Comparison of ENCODE assay signal across 22 cellular contexts in the genomic region with DNA sequence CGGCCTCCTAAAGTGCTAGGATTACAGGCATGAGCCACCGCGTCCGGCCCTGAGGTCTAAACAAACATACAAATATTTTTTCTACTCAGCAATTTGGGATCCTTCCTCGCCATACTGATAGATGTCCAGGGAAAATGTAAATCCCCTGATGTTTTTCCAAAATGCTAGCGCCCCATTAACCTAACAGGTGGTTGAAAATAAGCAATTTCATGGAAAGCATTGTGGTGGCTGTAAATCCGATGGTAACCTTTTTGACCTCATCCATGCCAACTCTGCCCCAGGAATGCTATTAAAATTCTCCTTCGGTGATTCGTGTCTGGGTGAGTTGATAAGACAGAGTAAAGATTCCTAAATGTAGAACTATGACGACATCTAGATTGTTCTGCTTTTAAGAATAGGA. TPM values are rescaled to one million over a fixed set of nuclear protein-coding genes. Genes with fewer than 3 reads are reported as not detected.
DNase-seq lines count a peak whose midpoint lies in the region; ATAC-seq, FAIRE-seq and TF ChIP-seq lines count a peak whose summit lies in the region.
"Had no signal": no experiment of that assay in that cellular context is flagged by ENCODE, and none has a peak within 500 bp of the region (broad histone marks: within the 10 kb centered on the region; RNA-seq: fewer than 3 reads in every experiment).

No MANE protein-coding gene starts in this region.

- H3K9ac ChIP-seq in endodermal cell (ENCODE audit: extremely low read depth, low read length, poor library complexity, severe bottlenecking) = no peak overlapping the region

- peaks cover 33% of the 10 kb centered on the region for H3K36me3 ChIP-seq in endodermal cell (ENCODE audit: control insufficient read depth, insufficient read depth, low read length)
- no peaks in the 10 kb centered on the region for H3K36me3 ChIP-seq in pancreas
- peaks cover 4% of the 10 kb centered on the region for H3K36me3 ChIP-seq in osteoblast (ENCODE audit: insufficient read depth, low read length)

- no peaks in the 10 kb centered on the region for H3K79me2 ChIP-seq in osteoblast (ENCODE audit: insufficient read depth, low read length)

- H3K27me3 Mint-ChIP-seq in endodermal cell (ENCODE audit: insufficient read depth) = no peaks in the 10 kb centered on the region
- H3K27me3 Mint-ChIP-seq: activated CD4-positive, alpha-beta T cell treated with anti-CD3 and anti-CD28 coated beads for 36 hours; effector memory CD8-positive, alpha-beta T cell; stimulated activated naive B cell treated with anti-CD40 and anti-IgM and Interleukin-4, amounts not matched to agents 10 μg/mL and 1 μg/mL and 100 μg/mL, for 72 hours had no signal

- H3K27ac ChIP-seq in endodermal cell (ENCODE audit: low read depth, low read length) (peak overlapping the region; percentile 32), pancreas (no peak overlapping the region), osteoblast (ENCODE audit: low read depth, low read length) (no peak overlapping the region)
- H3K27ac ChIP-seq: adrenal gland, SK-N-MC, tibial nerve had no signal

- H3K4me1 Mint-ChIP-seq in endodermal cell = no peaks in the 10 kb centered on the region
- H3K4me1 Mint-ChIP-seq: activated CD4-positive, alpha-beta T cell treated with anti-CD3 and anti-CD28 coated beads for 36 hours; neural crest cell; stimulated activated naive B cell treated with anti-CD40 and anti-IgM and Interleukin-4, amounts not matched to agents 10 μg/mL and 1 μg/mL and 100 μg/mL, for 72 hours had no signal

- no peak overlapping the region for H3K27ac Mint-ChIP-seq in endodermal cell
- H3K27ac Mint-ChIP-seq: activated CD4-positive, alpha-beta T cell treated with anti-CD3 and anti-CD28 coated beads for 36 hours; effector memory CD8-positive, alpha-beta T cell; stimulated activated naive B cell treated with anti-CD40 and anti-IgM and Interleukin-4, amounts not matched to agents 10 μg/mL and 1 μg/mL and 100 μg/mL, for 72 hours had no signal

- H3K9me3 Mint-ChIP-seq in endodermal cell = no peaks in the 10 kb centered on the region
- H3K9me3 Mint-ChIP-seq: effector memory CD8-positive, alpha-beta T cell; neural crest cell; stimulated activated naive B cell treated with anti-CD40 and anti-IgM and Interleukin-4, amounts not matched to agents 10 μg/mL and 1 μg/mL and 100 μg/mL, for 72 hours had no signal

- H2AFZ ChIP-seq in osteoblast (ENCODE audit: low read length) = no peak overlapping the region

- intact Hi-C loops in pancreas (cut with DNase I) = no loop called here

- H3K27me3 ChIP-seq in endodermal cell (ENCODE audit: control insufficient read depth, insufficient read depth, low read length, poor library complexity, severe bottlenecking) (no peaks in the 10 kb centered on the region), pancreas (no peaks in the 10 kb centered on the region), osteoblast (ENCODE audit: insufficient read depth, low read length) (no peaks in the 10 kb centered on the region)
- H3K27me3 ChIP-seq: adrenal gland, tibial nerve had no signal

- WGBS in endodermal cell (ENCODE audit: insufficient coverage in 1 of 2, insufficient read length in 1 of 2), 2 experiments = 94 to 100% methylated on average over 6 to 10 of the region's 10 CpGs
- WGBS in pancreas, 2 donors = 73 to 74% methylated on average over 10 of the region's 10 CpGs

- no peak overlapping the region for H3K4me3 Mint-ChIP-seq in endodermal cell
- H3K4me3 Mint-ChIP-seq: activated CD4-positive, alpha-beta T cell treated with anti-CD3 and anti-CD28 coated beads for 36 hours; effector memory CD8-positive, alpha-beta T cell; neural crest cell; stimulated activated naive B cell treated with anti-CD40 and anti-IgM and Interleukin-4, amounts not matched to agents 10 μg/mL and 1 μg/mL and 100 μg/mL, for 72 hours had no signal

- TF ChIP-seq CTCF in endodermal cell (conservative IDR thresholded peaks at IDR 0.05) (no peak), pancreas (IDR thresholded peaks at IDR 0.05) (no peak), osteoblast (IDR thresholded peaks at IDR 0.05; ENCODE audit: extremely low read depth, low read depth, low read length) (no peak)

- DNase-seq in EL (peak; percentile 48), OCI-M1 (lab: John Stamatoyannopoulos, UW) (peak; percentile 79), endodermal cell (no peak), pancreas (no peak), osteoblast (ENCODE audit: insufficient read length, low spot score, missing footprints) (no peak), HPDE6-E6E7 (ENCODE audit: extremely low spot score) (no peak)
- DNase-seq: activated CD4-positive, alpha-beta T cell treated with anti-CD3 and anti-CD28 coated beads for 36 hours; activated effector memory CD4-positive, alpha-beta T cell treated with anti-CD3 and anti-CD28 coated beads, Interleukin-2, amount 50 U/mL, for 16 hours; adrenal gland; effector memory CD8-positive, alpha-beta T cell; hippocampal formation; kidney glomerular epithelial cell; mesendoderm; MM.1S; NCI-H1694 treated with DMSO at 0.1 percent for 48 hours; NCI-H345; stimulated activated naive B cell treated with anti-CD40 and anti-IgM and Interleukin-4, amounts not matched to agents 10 μg/mL and 1 μg/mL and 100 μg/mL, for 72 hours had no signal

- no peaks in the 10 kb centered on the region for H4K20me1 ChIP-seq in osteoblast (ENCODE audit: insufficient read depth, low read length)

- peak in 3 of 4 donors; percentile 28 to 64 (median 43) for ATAC-seq in pancreas
- ATAC-seq in GM18498 (IDR thresholded peaks at IDR 0.05; ENCODE audit: unreplicated experiment) = no peak
- ATAC-seq in HG03280 (IDR thresholded peaks at IDR 0.05; ENCODE audit: unreplicated experiment) = no peak
- ATAC-seq: activated CD4-positive, alpha-beta T cell treated with anti-CD3 and anti-CD28 coated beads for 36 hours; effector memory CD8-positive, alpha-beta T cell; stimulated activated naive B cell treated with anti-CD40 and anti-IgM and Interleukin-4, amounts not matched to agents 10 μg/mL and 1 μg/mL and 100 μg/mL, for 72 hours had no signal

- no peak overlapping the region for H3K4me2 ChIP-seq in osteoblast (ENCODE audit: insufficient read depth, low read length)

- no peak for FAIRE-seq in pancreas (lab: Jason Lieb, UNC)

- H3K9me3 ChIP-seq in endodermal cell (ENCODE audit: control insufficient read depth, low read length) (no peaks in the 10 kb centered on the region), pancreas (no peaks in the 10 kb centered on the region), osteoblast (ENCODE audit: low read depth, low read length) (no peaks in the 10 kb centered on the region)
- H3K9me3 ChIP-seq: adrenal gland, tibial nerve had no signal

- peaks cover 19% of the 10 kb centered on the region for H3K36me3 Mint-ChIP-seq in endodermal cell (ENCODE audit: low read depth)

- H3K4me1 ChIP-seq in endodermal cell (ENCODE audit: control insufficient read depth, insufficient read depth, low read length) = peaks cover 4% of the 10 kb centered on the region
- no peaks in the 10 kb centered on the region for H3K4me1 ChIP-seq in pancreas
- H3K4me1 ChIP-seq in osteoblast (ENCODE audit: insufficient read depth, low read length) = no peaks in the 10 kb centered on the region
- H3K4me1 ChIP-seq: adrenal gland, tibial nerve had no signal

- H3K4me3 ChIP-seq in endodermal cell (ENCODE audit: low read length) = no peak overlapping the region
- H3K4me3 ChIP-seq in pancreas = no peak overlapping the region
- no peak overlapping the region for H3K4me3 ChIP-seq in osteoblast (ENCODE audit: insufficient read depth, low read length)
- H3K4me3 ChIP-seq: adrenal gland, SK-N-MC, tibial nerve had no signal

RNA-seq across cellular contexts. Expression of gene GEMIN6, which starts 19.3 kb away (rescaled TPM):
- 10 to 100 TPM; 15.7 to 17.8 TPM for total RNA-seq in endodermal cell
- 14.4 TPM for polyA plus RNA-seq in endodermal cell (2013, experiment 1 of 2)
- 12.4 TPM for polyA plus RNA-seq in endodermal cell (2013, experiment 2 of 2)
- 1 to 10 TPM; 2.8 to 7.2 (median 5.3) TPM for total RNA-seq in pancreas
- polyA plus RNA-seq in pancreas = 1 to 10 TPM; 3.7 to 6.0 TPM
- total RNA-seq in osteoblast = 4.3 and 5.3 TPM in 2 replicates

RNA-seq across cellular contexts. Expression of gene SRSF7, which starts 46.1 kb away (rescaled TPM):
- total RNA-seq in endodermal cell (100 to 1,000 TPM; 306 to 332 TPM), pancreas (10 to 100 TPM; 27.4 to 60.8 (median 39.9) TPM), osteoblast (46.3 and 48.1 TPM in 2 replicates)
- polyA plus RNA-seq in endodermal cell (2013, experiment 1 of 2) = 316 TPM
- polyA plus RNA-seq in endodermal cell (2013, experiment 2 of 2) = 312 TPM
- polyA plus RNA-seq in pancreas = 100 to 1,000 TPM in 1 of 2 donors, 10 to 100 TPM in 1; 75.4 to 119 TPM

Comparison
In these comparisons a context has a peak if more than half of its experiments do, and no peak if none do; other contexts are left out.
1. DNase-seq: peak in EL (single experiment) and OCI-M1 (single experiment); none in endodermal cell (single experiment), pancreas (0 of 6), osteoblast (single experiment) and HPDE6-E6E7 (single experiment).
2. ATAC-seq: peak in pancreas (3 of 4); none in GM18498 (single experiment) and HG03280 (single experiment).